In genomic region chr4:56049428-56050212, GRCh38 we compare ENCODE assay signal across 8 cellular contexts.
DNase-seq lines count a peak whose midpoint lies in the region; ATAC-seq and TF ChIP-seq lines count a peak whose summit lies in the region.

No MANE protein-coding gene starts in this region.

- peaks cover 13% of the 10 kb centered on the region for H3K4me1 Mint-ChIP-seq in activated CD4-positive, alpha-beta T cell treated with anti-CD3 and anti-CD28 coated beads for 36 hours
- peaks cover 9 to 18% (median 10%) of the 10 kb centered on the region in 3 donors for H3K4me1 Mint-ChIP-seq in T-cell

- no peaks in the 10 kb centered on the region for H3F3A ChIP-seq in GM23248 (ENCODE audit: insufficient read depth)

- no peak overlapping the region for H3K9ac ChIP-seq in GM23248

- H3K27ac ChIP-seq in GM23248 (no peak overlapping the region), ectodermal cell (ENCODE audit: insufficient read depth, low read depth, low read length, poor library complexity, severe bottlenecking) (peak overlapping the region; percentile 91), stomach (peak overlapping the region in 2 of 5 donors; percentile 50 to 60)

- no peaks in the 10 kb centered on the region for H3K9me2 ChIP-seq in GM23248 (ENCODE audit: insufficient read depth)

- H3K36me3 Mint-ChIP-seq in activated CD4-positive, alpha-beta T cell treated with anti-CD3 and anti-CD28 coated beads for 36 hours (ENCODE audit: low read depth), result no peaks in the 10 kb centered on the region
- no peaks in the 10 kb centered on the region for H3K36me3 Mint-ChIP-seq in T-cell

- no peaks in the 10 kb centered on the region for H3K79me2 ChIP-seq in GM23248 (ENCODE audit: insufficient read depth)

- POLR2A ChIA-PET in activated CD4-positive, alpha-beta T cell treated with anti-CD3 and anti-CD28 coated beads for 36 hours (lab: Charles Lee), result no interaction called here
- POLR2A ChIA-PET in T-cell (lab: Charles Lee), result no interaction called here

- peak overlapping the region; percentile 68 for H2AFZ ChIP-seq in GM23248

- intact Hi-C loops in activated CD4-positive, alpha-beta T cell treated with anti-CD3 and anti-CD28 coated beads for 36 hours (cut with DNase I, micrococcal nuclease), result loop anchor here (1.0 to 5.0 kb wide), 3 partner anchors 101 to 253 kb away; partner anchors contain the start of gene CEP135 (in 2 of the 2)
- intact Hi-C loops in stomach (cut with DNase I; ENCODE audit: low total_unique reads), result no loop called here

- H3K36me3 ChIP-seq in GM23248 (ENCODE audit: low read depth) (no peaks in the 10 kb centered on the region), ectodermal cell (ENCODE audit: control insufficient read depth, insufficient read depth, low read length) (no peaks in the 10 kb centered on the region), stomach (no peaks in the 10 kb centered on the region)

- no peaks in the 10 kb centered on the region for H4K20me1 ChIP-seq in GM23248 (ENCODE audit: insufficient read depth)

- in situ Hi-C loops in GM23248 (cut with MboI) (no loop called here), KBM-7 (cut with MboI; ENCODE audit: low pct_unique_long_range_greater_than_20kb, low sequenced_read_pairs) (no loop called here)

- 1 to 3% methylated on average over 30 to 47 of the region's 54 CpGs for WGBS in GM23248 (ENCODE audit: low coverage in 1 of 2, low lambda C conversion rate in 2 of 2, missing lambda C conversion rate in 2 of 2), 2 experiments
- 0% methylated on average over 52 to 54 of the region's 54 CpGs for WGBS in ectodermal cell, 2 experiments
- 0 to 2% (median 1%) methylated on average over 27 to 54 of the region's 54 CpGs for WGBS in stomach, 5 donors

- ATAC-seq in activated CD4-positive, alpha-beta T cell treated with anti-CD3 and anti-CD28 coated beads for 36 hours, result peak; percentile 31
- ATAC-seq in T-cell (replicated peaks in 1 of 4), result peak in 3 of 4 experiments; percentile 13 to 37 (median 16)

- H3K27me3 ChIP-seq in GM23248 (replicated peaks; ENCODE audit: insufficient read depth) (peaks cover 63% of the 10 kb centered on the region), ectodermal cell (ENCODE audit: control insufficient read depth, insufficient read depth, low read length, poor library complexity, severe bottlenecking) (no peaks in the 10 kb centered on the region), stomach (peaks cover 0 to 41% (median 13%) of the 10 kb centered on the region in 3 donors)

- H3K4me2 ChIP-seq in GM23248 (ENCODE audit: unreplicated experiment), result peak overlapping the region; percentile 77

- H3K4me3 ChIP-seq in GM23248 (peak overlapping the region; percentile 68), ectodermal cell (ENCODE audit: insufficient read depth, low read depth, low read length) (peak overlapping the region; percentile 75), stomach (peak overlapping the region; percentile 57 to 80 (median 66))

- peaks cover 37% of the 10 kb centered on the region for H3K27me3 Mint-ChIP-seq in activated CD4-positive, alpha-beta T cell treated with anti-CD3 and anti-CD28 coated beads for 36 hours
- peaks cover 40 to 49% of the 10 kb centered on the region in 2 donors for H3K27me3 Mint-ChIP-seq in T-cell

- H3K9me3 Mint-ChIP-seq in activated CD4-positive, alpha-beta T cell treated with anti-CD3 and anti-CD28 coated beads for 36 hours (ENCODE audit: low read depth), result no peaks in the 10 kb centered on the region
- no peaks in the 10 kb centered on the region for H3K9me3 Mint-ChIP-seq in T-cell

- peak; percentile 41 for DNase-seq in activated CD4-positive, alpha-beta T cell treated with anti-CD3 and anti-CD28 coated beads for 36 hours
- DNase-seq in activated CD4-positive, alpha-beta T cell treated with anti-CD3 and anti-CD28 coated beads, Interleukin-2, amount 50 U/mL, for 4 hours, result no peak
- DNase-seq in GM23248, result peak; percentile 38
- DNase-seq in KBM-7, result peak; percentile 71
- DNase-seq in T-cell, result peak in 2 of 34 experiments; percentile 1 to 3
- DNase-seq in lung microvascular endothelial cell (ENCODE audit: low read depth in 2 of 2), result peak; percentile 25 to 30
- no peak for DNase-seq in stomach

- CTCF ChIA-PET in activated CD4-positive, alpha-beta T cell treated with anti-CD3 and anti-CD28 coated beads for 36 hours (lab: Charles Lee), result interaction anchor here (0.7 to 1.0 kb wide), 5 partner anchors 42 to 787 kb away, joined by 3 to 9 read pairs (median 3); no protein-coding TSS in a partner anchor
- CTCF ChIA-PET in T-cell (lab: Charles Lee), result interaction anchor here in 1 of 2 donors (0.7 kb wide), 1 partner anchor 22 kb away, joined by 4 read pairs; no protein-coding TSS in a partner anchor

- no peak for TF ChIP-seq POLR2A in stomach (IDR thresholded peaks at IDR 0.05)

- TF ChIP-seq CTCF in stomach (IDR thresholded peaks at IDR 0.05), result no peak

- no peaks in the 10 kb centered on the region for H3K9me3 ChIP-seq in GM23248 (ENCODE audit: low read depth)
- no peaks in the 10 kb centered on the region for H3K9me3 ChIP-seq in ectodermal cell (ENCODE audit: control insufficient read depth, low read length)
- H3K9me3 ChIP-seq in stomach, result no peaks in the 10 kb centered on the region

- no peak for TF ChIP-seq EP300 in stomach (IDR thresholded peaks at IDR 0.05)

- peaks cover 6% of the 10 kb centered on the region; the same call in 1 of the 2 replicates for H3K4me1 ChIP-seq in GM23248 (ENCODE audit: insufficient read depth)
- no peaks in the 10 kb centered on the region for H3K4me1 ChIP-seq in ectodermal cell (ENCODE audit: control insufficient read depth, insufficient read depth, low read length)
- H3K4me1 ChIP-seq in stomach, result peaks cover 14 to 23% (median 17%) of the 10 kb centered on the region in 4 donors

- peak overlapping the region; percentile 76 for H3K4me3 Mint-ChIP-seq in activated CD4-positive, alpha-beta T cell treated with anti-CD3 and anti-CD28 coated beads for 36 hours
- peak overlapping the region; percentile 68 to 75 (median 71) for H3K4me3 Mint-ChIP-seq in T-cell

- peak overlapping the region; percentile 42 for H3K27ac Mint-ChIP-seq in activated CD4-positive, alpha-beta T cell treated with anti-CD3 and anti-CD28 coated beads for 36 hours
- H3K27ac Mint-ChIP-seq in T-cell, result no peak overlapping the region

Comparison
In these comparisons a context has a peak if more than half of its experiments do, and no peak if none do; other contexts are left out.
1. DNase-seq: peak in activated CD4-positive, alpha-beta T cell treated with anti-CD3 and anti-CD28 coated beads for 36 hours (single experiment), GM23248 (single experiment), KBM-7 (single experiment) and lung microvascular endothelial cell (2 of 2); none in activated CD4-positive, alpha-beta T cell treated with anti-CD3 and anti-CD28 coated beads, Interleukin-2, amount 50 U/mL, for 4 hours (0 of 2) and stomach (single experiment).
2. Peak in every context shown above with its lines, with median percentiles within 50 percentile points of each other: H3K4me3 ChIP-seq.